ENCODE assay signal across 13 cellular contexts in the genomic region with DNA sequence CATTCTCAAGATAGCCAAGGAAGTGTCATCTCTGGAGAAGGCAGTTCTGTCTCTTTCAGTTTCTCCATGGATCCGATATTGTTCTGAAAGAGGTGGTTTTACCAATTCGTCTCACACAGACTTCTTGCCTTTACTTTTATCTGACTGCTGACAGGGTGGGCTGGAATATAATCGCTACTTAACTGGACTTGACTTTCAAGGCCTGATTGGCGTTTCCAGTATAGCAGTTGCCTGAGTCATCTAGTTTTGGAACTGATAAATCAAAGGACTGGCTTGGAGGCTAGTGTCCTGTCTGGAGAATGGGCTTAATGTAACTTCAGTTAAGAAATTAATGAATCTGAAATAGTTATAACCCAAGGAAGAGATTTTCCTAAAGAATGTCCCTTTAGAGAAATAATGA. TPM values are rescaled to one million over a fixed set of nuclear protein-coding genes. Genes with fewer than 3 reads are reported as not detected.
DNase-seq lines count a peak whose midpoint lies in the region; ATAC-seq and TF ChIP-seq lines count a peak whose summit lies in the region.
"Had no signal": no experiment of that assay in that cellular context is flagged by ENCODE, and none has a peak within 500 bp of the region (broad histone marks: within the 10 kb centered on the region; RNA-seq: fewer than 3 reads in every experiment).

No MANE protein-coding gene starts in this region.

- H3K27ac ChIP-seq in right cardiac atrium (ENCODE audit: low read length) (peak overlapping the region; percentile 51), heart left ventricle (peak overlapping the region in 5 of 12 donors; percentile 31 to 93 (median 64)), vagina (peak overlapping the region; percentile 62)
- H3K27ac ChIP-seq: HL-60 had no signal

- WGBS in right cardiac atrium = 55% methylated on average over 4 of the region's 4 CpGs
- WGBS in heart left ventricle, 4 donors = 56 to 71% (median 67%) methylated on average over 4 of the region's 4 CpGs

- no peaks in the 10 kb centered on the region for H3K27me3 Mint-ChIP-seq in mesothelial cell of epicardium (ENCODE audit: low read depth)
- H3K27me3 Mint-ChIP-seq: B cell had no signal

- TF ChIP-seq CTCF in heart left ventricle (IDR thresholded peaks at IDR 0.05) (no peak), vagina (IDR thresholded peaks at IDR 0.05) (no peak), mesothelial cell of epicardium (IDR thresholded peaks at IDR 0.05; ENCODE audit: unreplicated experiment) (no peak)

- H3K27me3 ChIP-seq in right cardiac atrium (ENCODE audit: control insufficient read depth, insufficient read depth) = no peaks in the 10 kb centered on the region
- H3K27me3 ChIP-seq in heart left ventricle = no peaks in the 10 kb centered on the region
- H3K27me3 ChIP-seq in vagina = no peaks in the 10 kb centered on the region

- intact Hi-C loops in right cardiac atrium (cut with DNase I) = no loop called here
- intact Hi-C loops in heart left ventricle (cut with DNase I) = no loop called here
- intact Hi-C loops in vagina (cut with DNase I) = no loop called here

- H3K36me3 ChIP-seq in heart left ventricle (no peaks in the 10 kb centered on the region), vagina (no peaks in the 10 kb centered on the region)

- H3K9me3 ChIP-seq in right cardiac atrium (ENCODE audit: control insufficient read depth, low read length) (no peaks in the 10 kb centered on the region), heart left ventricle (no peaks in the 10 kb centered on the region), vagina (no peaks in the 10 kb centered on the region)

- peaks cover 14% of the 10 kb centered on the region for H3K4me1 ChIP-seq in right cardiac atrium (ENCODE audit: control insufficient read depth, insufficient read depth, low read length)
- peaks cover 3 to 93% (median 48%) of the 10 kb centered on the region in 12 donors for H3K4me1 ChIP-seq in heart left ventricle
- H3K4me1 ChIP-seq in vagina = peaks cover 66% of the 10 kb centered on the region

- H3K36me3 Mint-ChIP-seq in activated naive CD4-positive, alpha-beta T cell treated with anti-CD3 and anti-CD28 coated beads, Interleukin-2, amount 50 U/mL, for 72 hours = peaks cover 42 to 44% of the 10 kb centered on the region in 2 donors
- H3K36me3 Mint-ChIP-seq in mesothelial cell of epicardium = no peaks in the 10 kb centered on the region

- H3K9me3 Mint-ChIP-seq in activated naive CD4-positive, alpha-beta T cell treated with anti-CD3 and anti-CD28 coated beads, Interleukin-2, amount 50 U/mL, for 72 hours = no peaks in the 10 kb centered on the region
- no peaks in the 10 kb centered on the region for H3K9me3 Mint-ChIP-seq in mesothelial cell of epicardium

- peaks cover 18% of the 10 kb centered on the region for H3K4me1 Mint-ChIP-seq in mesothelial cell of epicardium

- no peak for TF ChIP-seq POLR2A in heart left ventricle (IDR thresholded peaks at IDR 0.05)
- no peak for TF ChIP-seq POLR2A in vagina (IDR thresholded peaks at IDR 0.05)

- no peak overlapping the region for H3K4me3 Mint-ChIP-seq in mesothelial cell of epicardium
- H3K4me3 Mint-ChIP-seq: B cell had no signal

- H3K4me3 ChIP-seq in right cardiac atrium (ENCODE audit: low read length) (no peak overlapping the region), heart left ventricle (peak overlapping the region in 1 of 12 donors; percentile 23), vagina (no peak overlapping the region)
- H3K4me3 ChIP-seq: coronary artery had no signal

- ATAC-seq in right cardiac atrium (peak in 1 of 2 donors; percentile 25), heart left ventricle (no peak)
- ATAC-seq in activated naive CD4-positive, alpha-beta T cell treated with anti-CD3 and anti-CD28 coated beads, Interleukin-2, amount 50 U/mL, for 72 hours = peak in 1 of 2 donors; percentile 19

- DNase-seq in right cardiac atrium (no peak), heart left ventricle (no peak), lung microvascular endothelial cell (ENCODE audit: low read depth in 2 of 2) (peak; percentile 44 to 66), vagina (ENCODE audit: extremely low spot score in 2 of 2) (no peak), 8988T (no peak), NCI-H1417 (lab: John Stamatoyannopoulos, UW) (no peak), mesothelial cell of epicardium (ENCODE audit: low spot score in 2 of 2, unreplicated experiment in 2 of 2) (no peak)
- DNase-seq in activated naive CD4-positive, alpha-beta T cell treated with anti-CD3 and anti-CD28 coated beads, Interleukin-2, amount 50 U/mL, for 72 hours (ENCODE audit: low spot score in 2 of 2) = no peak
- DNase-seq: foreskin melanocyte, GF-D8 had no signal

- H3K27ac Mint-ChIP-seq in activated naive CD4-positive, alpha-beta T cell treated with anti-CD3 and anti-CD28 coated beads, Interleukin-2, amount 50 U/mL, for 72 hours = peak overlapping the region; percentile 98 to 99
- H3K27ac Mint-ChIP-seq in mesothelial cell of epicardium = no peak overlapping the region
- H3K27ac Mint-ChIP-seq: B cell had no signal

RNA-seq across cellular contexts. Expression of a gene that starts 21.6 kb away (rescaled TPM):
- 10 to 100 TPM; 25.8 to 31.3 (median 28.2) TPM for total RNA-seq in right cardiac atrium
- 11.9 TPM for polyA plus RNA-seq in right cardiac atrium
- 10 to 100 TPM; 13.2 to 42.1 (median 21.7) TPM for total RNA-seq in heart left ventricle
- polyA plus RNA-seq in heart left ventricle = 10 to 100 TPM in 1 of 2 donors, 1 to 10 TPM in 1; 6.1 to 49.2 TPM
- total RNA-seq in activated naive CD4-positive, alpha-beta T cell treated with anti-CD3 and anti-CD28 coated beads, Interleukin-2, amount 50 U/mL, for 72 hours = 100 to 1,000 TPM; 131 to 216 TPM
- 221 and 373 TPM in 2 replicates for total RNA-seq in lung microvascular endothelial cell
- total RNA-seq in vagina = 43.0 TPM
- total RNA-seq in mesothelial cell of epicardium = 8.4 to 9.2 TPM (median 9.0 TPM) in 3 replicates

Comparison
In these comparisons a context has a peak if more than half of its experiments do, and no peak if none do; other contexts are left out.
1. DNase-seq: peak in lung microvascular endothelial cell (2 of 2); none in right cardiac atrium (0 of 3), heart left ventricle (0 of 5), activated naive CD4-positive, alpha-beta T cell treated with anti-CD3 and anti-CD28 coated beads, Interleukin-2, amount 50 U/mL, for 72 hours (0 of 2), vagina (0 of 2), 8988T (single experiment), NCI-H1417 (0 of 3) and mesothelial cell of epicardium (0 of 2).